Comparison of ENCODE assay signal across 18 cellular contexts in genomic region chr4:158513246-158513645, GRCh38. TPM values are rescaled to one million over a fixed set of nuclear protein-coding genes. Genes with fewer than 3 reads are reported as not detected.
"Had no signal": no experiment of that assay in that cellular context is flagged by ENCODE, and none has a peak within 500 bp of the region (broad histone marks: within the 10 kb centered on the region; RNA-seq: fewer than 3 reads in every experiment).

No MANE protein-coding gene starts in this region.

- H3K4me3 ChIP-seq: cardiac muscle cell, colonic mucosa, heart right ventricle, smooth muscle cell, tibial nerve, vagina had no signal

- H2AFZ ChIP-seq: parathyroid adenoma had no signal

- H3K9me3 Mint-ChIP-seq: activated T-helper 1 cell treated with anti-CD3 and anti-CD28 coated beads, Interleukin-12 subunit alpha, Interleukin-12 subunit beta, Interleukin-2, Interleukin-4 antibody, amounts not matched to agents 30 ng/mL and 10 ng/mL and 1 ng/mL, durations not matched to agents 14 hours and 24 hours and 36 hours; neural crest cell; stimulated activated effector memory CD8-positive, alpha-beta T cell treated with anti-CD3 and anti-CD28 coated beads, Interleukin-12 subunit alpha, Interleukin-12 subunit beta, amount 100 ng/mL, for 72 hours had no signal

- H3K27ac Mint-ChIP-seq: activated CD8-positive, alpha-beta T cell treated with anti-CD3 and anti-CD28 coated beads, Interleukin-2, amount 10 ng/mL, durations not matched to agents 7 days and 5 days; activated T-helper 1 cell treated with anti-CD3 and anti-CD28 coated beads, Interleukin-12 subunit alpha, Interleukin-12 subunit beta, Interleukin-2, Interleukin-4 antibody, amounts not matched to agents 30 ng/mL and 10 ng/mL and 1 ng/mL, durations not matched to agents 14 hours and 24 hours and 36 hours; stimulated activated effector memory CD8-positive, alpha-beta T cell treated with anti-CD3 and anti-CD28 coated beads, Interleukin-12 subunit alpha, Interleukin-12 subunit beta, amount 100 ng/mL, for 72 hours; WTC11 had no signal

- ATAC-seq: activated CD8-positive, alpha-beta T cell treated with anti-CD3 and anti-CD28 coated beads, Interleukin-2, amount 10 ng/mL, durations not matched to agents 7 days and 5 days; heart right ventricle; right cardiac atrium; stimulated activated effector memory CD8-positive, alpha-beta T cell treated with anti-CD3 and anti-CD28 coated beads, Interleukin-12 subunit alpha, Interleukin-12 subunit beta, amount 100 ng/mL, for 72 hours; WTC11 had no signal

- H3K4me3 Mint-ChIP-seq: activated CD8-positive, alpha-beta T cell treated with anti-CD3 and anti-CD28 coated beads, Interleukin-2, amount 10 ng/mL, durations not matched to agents 7 days and 5 days; activated T-helper 1 cell treated with anti-CD3 and anti-CD28 coated beads, Interleukin-12 subunit alpha, Interleukin-12 subunit beta, Interleukin-2, Interleukin-4 antibody, amounts not matched to agents 30 ng/mL and 10 ng/mL and 1 ng/mL, durations not matched to agents 14 hours and 24 hours and 36 hours; neural crest cell; stimulated activated effector memory CD8-positive, alpha-beta T cell treated with anti-CD3 and anti-CD28 coated beads, Interleukin-12 subunit alpha, Interleukin-12 subunit beta, amount 100 ng/mL, for 72 hours; WTC11 had no signal

- H3K79me2 ChIP-seq: parathyroid adenoma had no signal

- DNase-seq: activated CD4-positive, alpha-beta T cell treated with anti-CD3 and anti-CD28 coated beads for 48 hours; activated CD8-positive, alpha-beta T cell treated with anti-CD3 and anti-CD28 coated beads, Interleukin-2, amount 10 ng/mL, durations not matched to agents 7 days and 5 days; activated naive CD4-positive, alpha-beta T cell treated with Interleukin-2 at 50 U/mL for 16 hours; colonic mucosa; heart right ventricle; right cardiac atrium; T1000 had no signal

- H3K4me1 ChIP-seq: colonic mucosa, heart right ventricle, parathyroid adenoma, tibial nerve, vagina had no signal

- H3K4me2 ChIP-seq: smooth muscle cell had no signal

- H3K4me1 Mint-ChIP-seq: neural crest cell; stimulated activated effector memory CD8-positive, alpha-beta T cell treated with anti-CD3 and anti-CD28 coated beads, Interleukin-12 subunit alpha, Interleukin-12 subunit beta, amount 100 ng/mL, for 72 hours; WTC11 had no signal

- H3K36me3 ChIP-seq: cardiac muscle cell, colonic mucosa, heart right ventricle, tibial nerve, vagina had no signal

- H3K36me3 Mint-ChIP-seq: stimulated activated effector memory CD8-positive, alpha-beta T cell treated with anti-CD3 and anti-CD28 coated beads, Interleukin-12 subunit alpha, Interleukin-12 subunit beta, amount 100 ng/mL, for 72 hours; WTC11 had no signal

- FAIRE-seq: astrocyte, frontal cortex had no signal

- H3K9me3 ChIP-seq: colonic mucosa, heart right ventricle, tibial nerve, vagina had no signal

- H3K27me3 ChIP-seq: cardiac muscle cell, colonic mucosa, heart right ventricle, tibial nerve, vagina had no signal

- H3K9ac ChIP-seq: parathyroid adenoma had no signal

- H3K27ac ChIP-seq: cardiac muscle cell, colonic mucosa, heart right ventricle, parathyroid adenoma, tibial nerve, vagina had no signal

RNA-seq across cellular contexts. Expression of gene RXFP1, which starts 8.4 kb away (rescaled TPM):
- polyA plus RNA-seq: cardiac muscle cell, smooth muscle cell had no signal
